ENCODE assay signal across 8 cellular contexts in genomic region chr1:212557739-212558664, GRCh38. TPM values are rescaled to one million over a fixed set of nuclear protein-coding genes. Genes with fewer than 3 reads are reported as not detected.
DNase-seq lines count a peak whose midpoint lies in the region; ATAC-seq, FAIRE-seq and TF ChIP-seq lines count a peak whose summit lies in the region.

No MANE protein-coding gene starts in this region.

- H3F3A ChIP-seq in DOHH2 (ENCODE audit: control insufficient read depth, insufficient read depth), result 0 out of 2 replicates have a peak, but pooled peaks cover 5% of the 10 kb centered on the region

- peak overlapping the region; percentile 83 for H3K9ac ChIP-seq in GM12878 (ENCODE audit: control insufficient read depth, insufficient read depth, low read length)
- peak overlapping the region; percentile 72 for H3K9ac ChIP-seq in iPS-15b (ENCODE audit: low read depth, low read length)
- peak overlapping the region; percentile 93 for H3K9ac ChIP-seq in skeletal muscle satellite cell (ENCODE audit: low read depth, low read length)

- SMC1A ChIA-PET in GM12878 (lab: Charles Lee; ENCODE audit: uncharacterized antibody, unreplicated experiment), result interaction anchor here (1.5 to 2.2 kb wide), 9 partner anchors 9 to 107 kb away, joined by 3 to 14 read pairs (median 6); partner anchors contain the start of gene ATF3

- TF ChIP-seq RAD21 in Ishikawa (IDR thresholded peaks at IDR 0.05; ENCODE audit: low read depth) (no peak), GM12878 (IDR thresholded peaks at IDR 0.05; ENCODE audit: insufficient read depth, low read depth, low read length) (no peak)

- CTCF ChIA-PET in GM12878 (lab: Yijun Ruan, JAX), result interaction anchor here (0.7 to 4.3 kb wide), 10 partner anchors 10 to 877 kb away, joined by 3 to 26 read pairs (median 4); partner anchors contain the start of gene ATF3

- TF ChIP-seq EP300 in Ishikawa (IDR thresholded peaks at IDR 0.05; ENCODE audit: borderline replicate concordance), result no peak
- no peak for TF ChIP-seq EP300 in GM12878 (IDR thresholded peaks at IDR 0.05; ENCODE audit: borderline replicate concordance in 1 of 2, control insufficient read depth in 1 of 2, low read depth in 2 of 2, low read length in 2 of 2)

- H3K27me3 ChIP-seq in DOHH2 (ENCODE audit: control insufficient read depth, low read length), result peaks cover 28% of the 10 kb centered on the region
- H3K27me3 ChIP-seq in GM12878 (replicated peaks in 1 of 2; ENCODE audit: control insufficient read depth in 2 of 2, insufficient read depth in 2 of 2, low read length in 1 of 2), result no peaks in the 10 kb centered on the region
- H3K27me3 ChIP-seq in iPS-15b (ENCODE audit: control insufficient read depth, insufficient read depth, low read length), result peaks cover 23% of the 10 kb centered on the region
- H3K27me3 ChIP-seq in skeletal muscle satellite cell (ENCODE audit: control insufficient read depth, insufficient read depth, low read length), result peaks cover 17% of the 10 kb centered on the region

- in situ Hi-C loops in GM12878 (cut with MboI), result no loop called here

- BruUV-seq in GM12878 (replicated peaks; lab: Mats Ljungman, UMichigan), result TSS peak; percentile 87

- peak overlapping the region; percentile 65 for H3K4me2 ChIP-seq in DOHH2 (ENCODE audit: low read length)
- H3K4me2 ChIP-seq in GM12878 (ENCODE audit: control insufficient read depth, insufficient read depth), result peak overlapping the region; percentile 85
- H3K4me2 ChIP-seq in skeletal muscle satellite cell (ENCODE audit: low read length), result peak overlapping the region; percentile 90

- DNase-seq in GM12878 (ENCODE audit: low read depth, low spot score), result no peak
- DNase-seq in effector CD4-positive, alpha-beta T cell, result no peak
- no peak for DNase-seq in KG1 (lab: John Stamatoyannopoulos, UW)

- no peak overlapping the region for H3K27ac ChIP-seq in DOHH2 (ENCODE audit: low read depth, low read length)
- peak overlapping the region; percentile 76 for H3K27ac ChIP-seq in GM12878 (ENCODE audit: control insufficient read depth, insufficient read depth)

- peak overlapping the region; percentile 97 for H2AFZ ChIP-seq in GM12878 (ENCODE audit: control insufficient read depth, low read depth, low read length)

- H3K36me3 ChIP-seq in DOHH2 (ENCODE audit: control insufficient read depth, low read length) (no peaks in the 10 kb centered on the region), GM12878 (ENCODE audit: control insufficient read depth in 2 of 2, insufficient read depth in 2 of 2, low read length in 1 of 2) (no peaks in the 10 kb centered on the region), iPS-15b (ENCODE audit: control insufficient read depth, insufficient read depth, low read length) (no peaks in the 10 kb centered on the region), skeletal muscle satellite cell (ENCODE audit: insufficient read depth, low read length) (no peaks in the 10 kb centered on the region)

- H3K4me1 ChIP-seq in DOHH2 (ENCODE audit: control insufficient read depth, low read length) (peaks cover 14% of the 10 kb centered on the region), GM12878 (ENCODE audit: control insufficient read depth, insufficient read depth, low read length) (peaks cover 8% of the 10 kb centered on the region), iPS-15b (ENCODE audit: control insufficient read depth, insufficient read depth, low read length) (peaks cover 7% of the 10 kb centered on the region), skeletal muscle satellite cell (ENCODE audit: control insufficient read depth, insufficient read depth, low read length) (peaks cover 23% of the 10 kb centered on the region)

- H3K4me3 ChIP-seq in DOHH2 (ENCODE audit: low read length) (peak overlapping the region; percentile 75), GM12878 (peak overlapping the region; percentile 73), iPS-15b (ENCODE audit: low read depth, low read length) (peak overlapping the region; percentile 70), skeletal muscle satellite cell (ENCODE audit: low read length) (peak overlapping the region; percentile 82)

- POLR2A ChIA-PET in GM12878 (lab: Charles Lee), result interaction anchor here (0.5 to 2.0 kb wide), 16 partner anchors 8 to 645 kb away, joined by 3 to 10 read pairs (median 4); partner anchors contain the start of gene ATF3

- H3K79me2 ChIP-seq in DOHH2 (ENCODE audit: control insufficient read depth, low read length), result no peaks in the 10 kb centered on the region
- no peaks in the 10 kb centered on the region; the same call in 1 of the 2 replicates for H3K79me2 ChIP-seq in GM12878 (ENCODE audit: control insufficient read depth, insufficient read depth, low read length)

- no peak for TF ChIP-seq CTCF in DOHH2 (IDR thresholded peaks at IDR 0.05; ENCODE audit: low read depth, low read length, poor library complexity, severe bottlenecking)
- no peak for TF ChIP-seq CTCF in GM12878 (IDR thresholded peaks at IDR 0.05 in 2 of 3, conservative IDR thresholded peaks at IDR 0.05 in 1 of 3; ENCODE audit: control insufficient read depth in 2 of 3, extremely low read depth in 1 of 3, insufficient read depth in 1 of 3, low read depth in 3 of 3, low read length in 3 of 3)

- no peaks in the 10 kb centered on the region for H3K9me2 ChIP-seq in DOHH2 (replicated peaks; ENCODE audit: control insufficient read depth, low read length)

- H4K20me1 ChIP-seq in DOHH2 (ENCODE audit: control insufficient read depth, insufficient read depth, low read depth, low read length) (no peaks in the 10 kb centered on the region), GM12878 (ENCODE audit: control insufficient read depth, insufficient read depth) (no peaks in the 10 kb centered on the region)

- ATAC-seq in GM21528 (IDR thresholded peaks at IDR 0.05; ENCODE audit: low FRiP score, unreplicated experiment) (peak; percentile 35), GM12878 (peak; percentile 75)

- WGBS in GM12878 (ENCODE audit: insufficient coverage, insufficient replicate concordance, low lambda C conversion rate, missing lambda C conversion rate), result 23% methylated on average over 45 of the region's 45 CpGs

- RAD21 ChIA-PET in GM12878 (lab: Charles Lee; ENCODE audit: unreplicated experiment), result interaction anchor here (0.7 to 2.5 kb wide), 10 partner anchors 9 to 110 kb away, joined by 3 to 16 read pairs (median 6); partner anchors contain the start of gene ATF3

- H3K9me3 ChIP-seq in DOHH2 (ENCODE audit: control insufficient read depth, insufficient read depth, low read length) (no peaks in the 10 kb centered on the region), GM12878 (replicated peaks; ENCODE audit: control insufficient read depth, insufficient read depth, low read length) (no peaks in the 10 kb centered on the region; the same call in 2 of the 3 replicates), iPS-15b (ENCODE audit: control insufficient read depth, insufficient read depth, low read length) (no peaks in the 10 kb centered on the region), skeletal muscle satellite cell (replicated peaks; ENCODE audit: low read length) (no peaks in the 10 kb centered on the region)

- intact Hi-C loops in GM12878 (cut with micrococcal nuclease; ENCODE audit: unreplicated experiment), result loop anchor here (2.0 kb wide), 1 partner anchor 51 kb away; the partner anchor contains the start of gene ATF3

- FAIRE-seq in GM12878 (lab: Jason Lieb, UNC), result no peak

- TF ChIP-seq POLR2A in GM12878 (IDR thresholded peaks at IDR 0.05; ENCODE audit: low read depth, low read length), result no peak

TF ChIP-seq in Ishikawa, 13 proteins besides CTCF, POLR2A, EP300 and RAD21:
- TF ChIP-seq TCF12 (IDR thresholded peaks at IDR 0.05; ENCODE audit: low read depth) (no peak), MAX (IDR thresholded peaks at IDR 0.05) (0 out of 2 replicates have a peak, but pooled peaks have one; percentile 8), CREB1 (IDR thresholded peaks at IDR 0.05; ENCODE audit: low read depth) (no peak), FOXM1 (IDR thresholded peaks at IDR 0.05; ENCODE audit: borderline replicate concordance, low read depth) (no peak), YY1 (IDR thresholded peaks at IDR 0.05; ENCODE audit: low read depth) (no peak)

TF ChIP-seq in GM12878, 131 proteins besides CTCF, POLR2A, EP300 and RAD21 (continues in another document):
- TF ChIP-seq TCF12 (IDR thresholded peaks at IDR 0.05; ENCODE audit: low read depth, low read length), result no peak
- TF ChIP-seq PAX5 (IDR thresholded peaks at IDR 0.05; ENCODE audit: borderline replicate concordance, low read depth, low read length), result no peak
- no peak for TF ChIP-seq SKIL (IDR thresholded peaks at IDR 0.05; ENCODE audit: low read depth, poor library complexity, severe bottlenecking)
- TF ChIP-seq NR2F1 (conservative IDR thresholded peaks at IDR 0.05), result peak; percentile 84

RNA-seq across cellular contexts. Expression of gene ATF3, which starts 50.6 kb away (rescaled TPM):
- total RNA-seq in GM12878 (2013; cell fraction: nucleolus; rRNA removed), result 11.6 and 13.9 TPM in 2 replicates
- total RNA-seq in GM12878 (2014; rRNA removed), result 7.3 and 8.1 TPM in 2 replicates
- total RNA-seq in GM12878 (2014; rRNA removed; fragmentation: Illumina TruSeq; extraction: Trizol), result 9.4 and 11.5 TPM in 2 replicates
- 9.5 and 11.2 TPM in 2 replicates for total RNA-seq in GM12878 (2021)
- 24.4 TPM for polyA plus RNA-seq in GM12878 (2011; ENCODE audit: low read depth)
- polyA plus RNA-seq in GM12878 (2011; rRNA removed), result 13.9 and 15.9 TPM in 2 replicates
- polyA plus RNA-seq in GM12878 (2011; cell fraction: cytosol; rRNA removed), result 8.8 and 10.4 TPM in 2 replicates
- 15.9 and 21.2 TPM in 2 replicates for polyA plus RNA-seq in GM12878 (2011; cell fraction: nucleus; rRNA removed)
- polyA plus RNA-seq in GM12878 (2012), result 24.2 and 26.5 TPM in 2 replicates
- 9.5 and 11.5 TPM in 2 replicates for polyA plus RNA-seq in GM12878 (2014; fragmentation: Illumina TruSeq; extraction: Trizol)
- 1 to 10 TPM; 3.0 to 3.4 TPM for polyA plus RNA-seq in GM12878 (2014; fragmentation: Nextera tagmentation; extraction: Ambion mirVana)
- polyA plus RNA-seq in GM12878 (2014; rRNA removed), result 8.5 and 11.4 TPM in 2 replicates
- 1 to 10 TPM; 5.6 to 6.7 TPM for polyA plus RNA-seq in GM12878 (2016; fragmentation: Nextera tagmentation; extraction: Ambion mirVana)
- polyA minus RNA-seq in GM12878 (2011; rRNA and poly(A)+ RNA removed), result 12.6 and 17.7 TPM in 2 replicates
- 4.6 and 6.1 TPM in 2 replicates for polyA minus RNA-seq in GM12878 (2011; cell fraction: cytosol; rRNA and poly(A)+ RNA removed)
- 19.9 and 25.7 TPM in 2 replicates for polyA minus RNA-seq in GM12878 (2011; cell fraction: nucleus; rRNA and poly(A)+ RNA removed)
- 2.0 and 3.0 TPM in 2 replicates for total RNA-seq in skeletal muscle satellite cell (2012; rRNA removed)
